12 cellular contexts compared by ENCODE assay signal in genomic region chr17:45048795-45049563, GRCh38. TPM values are rescaled to one million over a fixed set of nuclear protein-coding genes. Genes with fewer than 3 reads are reported as not detected.
A peak's percentile ranks its signal among the peaks of the same experiment; 100 is the strongest.
DNase-seq lines count a peak whose midpoint lies in the region; ATAC-seq and TF ChIP-seq lines count a peak whose summit lies in the region.
"Had no signal": no experiment of that assay in that cellular context is flagged by ENCODE, and none has a peak within 500 bp of the region (broad histone marks: within the 10 kb centered on the region; RNA-seq: fewer than 3 reads in every experiment).

No MANE protein-coding gene starts in this region.

- H3K27me3 ChIP-seq in mammary epithelial cell (ENCODE audit: insufficient read depth, low read length): no peaks in the 10 kb centered on the region
- H3K27me3 ChIP-seq: spleen, tibial nerve had no signal

- peaks cover 27% of the 10 kb centered on the region for H3K79me2 ChIP-seq in mammary epithelial cell (ENCODE audit: insufficient read depth, low read length)

- CTCF ChIA-PET in mammary epithelial cell (lab: Charles Lee; ENCODE audit: low non-redundant PET): interaction anchor here (0.7 kb wide), 1 partner anchor 662 kb away, joined by 4 read pairs; no protein-coding TSS in a partner anchor

- H3K4me1 ChIP-seq in mammary epithelial cell (ENCODE audit: insufficient read depth, low read length): peaks cover 43% of the 10 kb centered on the region

- no peaks in the 10 kb centered on the region for H3K27me3 Mint-ChIP-seq in neural crest cell (ENCODE audit: low read depth)

- H3K4me3 ChIP-seq in Jurkat, Clone E6-1 (ENCODE audit: low read length): no peak overlapping the region
- H3K4me3 ChIP-seq in mammary epithelial cell (replicated peaks in 1 of 3; ENCODE audit: insufficient read depth in 1 of 3, low read depth in 2 of 3, low read length in 3 of 3): no peak overlapping the region
- H3K4me3 ChIP-seq: tibial nerve had no signal

- H2AFZ ChIP-seq in mammary epithelial cell (ENCODE audit: low read depth, low read length): no peak overlapping the region

- no peak overlapping the region for H3K9ac ChIP-seq in mammary epithelial cell (ENCODE audit: insufficient read depth, low read length)

- no peaks in the 10 kb centered on the region for H3K9me3 ChIP-seq in mammary epithelial cell (replicated peaks; ENCODE audit: insufficient read depth, low read length)
- H3K9me3 ChIP-seq: spleen, tibial nerve had no signal

- dilution Hi-C loops in mammary epithelial cell (cut with HindIII; ENCODE audit: low sequenced_read_pairs): no loop called here

- 98% methylated on average over 8 of the region's 8 CpGs for WGBS in mammary epithelial cell (ENCODE audit: low coverage, missing lambda C conversion rate)

- H3K4me2 ChIP-seq in mammary epithelial cell (ENCODE audit: insufficient read depth, low read depth, low read length): no peak overlapping the region

- ATAC-seq in GM18517 (IDR thresholded peaks at IDR 0.05; ENCODE audit: unreplicated experiment): no peak

- intact Hi-C loops in mammary epithelial cell (cut with micrococcal nuclease): loop anchor here (5.0 kb wide), 1 partner anchor 83 kb away; the partner anchor contains the start of gene PLCD3

- H4K20me1 ChIP-seq in mammary epithelial cell (ENCODE audit: insufficient read depth, low read length): no peaks in the 10 kb centered on the region

- H3K27ac Mint-ChIP-seq in neural crest cell (ENCODE audit: unreplicated experiment): no peak overlapping the region

- H3K27ac ChIP-seq in mammary epithelial cell (ENCODE audit: insufficient read depth, low read depth, low read length): peak overlapping the region; percentile 99

- peak in 1 of 2 donors; percentile 21 for TF ChIP-seq CTCF in mammary epithelial cell (conservative IDR thresholded peaks at IDR 0.05 in 1 of 2, IDR thresholded peaks at IDR 0.05 in 1 of 2; ENCODE audit: extremely low read depth in 1 of 2, insufficient read depth in 1 of 2, low read depth in 1 of 2, low read length in 2 of 2)
- peak; percentile 52 for TF ChIP-seq CTCF in neural crest cell (conservative IDR thresholded peaks at IDR 0.05)

- DNase-seq in DMS 273 (lab: John Stamatoyannopoulos, UW; ENCODE audit: unreplicated experiment): peak; percentile 33
- DNase-seq in DMS 273 treated with DMSO at 0.1 percent for 48 hours (lab: John Stamatoyannopoulos, UW): no peak
- DNase-seq in Jurkat, Clone E6-1 (ENCODE audit: low read depth, low spot score): peak; percentile 17
- no peak for DNase-seq in mammary epithelial cell
- DNase-seq in neural crest cell (ENCODE audit: low read depth, low spot score): no peak
- DNase-seq in COLO829 (ENCODE audit: low spot score): no peak
- no peak for DNase-seq in ecto neural progenitor cell (ENCODE audit: low spot score)
- DNase-seq: 8988T, NCI-H187, spleen had no signal

- BruUV-seq in mammary epithelial cell (replicated peaks; lab: Mats Ljungman, UMichigan): no TSS peak

- no peaks in the 10 kb centered on the region for H3K36me3 ChIP-seq in mammary epithelial cell (ENCODE audit: insufficient read depth, low read length)
- H3K36me3 ChIP-seq: tibial nerve had no signal

- no peaks in the 10 kb centered on the region for H3K9me3 Mint-ChIP-seq in neural crest cell

- peak overlapping the region; percentile 78 for H3K4me3 Mint-ChIP-seq in neural crest cell

- in situ Hi-C loops in mammary epithelial cell (cut with MboI; ENCODE audit: low sequenced_read_pairs in 2 of 2): no loop called here

- peaks cover under 1% of the 10 kb centered on the region for H3K36me3 Mint-ChIP-seq in neural crest cell (ENCODE audit: low read depth)

- peaks cover 35% of the 10 kb centered on the region for H3K4me1 Mint-ChIP-seq in neural crest cell

RNA-seq across cellular contexts. Expression of gene DCAKD, which starts 2.5 kb away (rescaled TPM):
- 47.0 TPM for polyA plus RNA-seq in Jurkat, Clone E6-1 (2012; ENCODE audit: insufficient read depth, insufficient read length)
- total RNA-seq in mammary epithelial cell: 10 to 100 TPM; 35.4 to 68.0 TPM
- polyA plus RNA-seq in mammary epithelial cell: 27.7 TPM
- polyA minus RNA-seq in mammary epithelial cell: 40.8 TPM
- 89.6 and 91.8 TPM in 2 replicates for total RNA-seq in neural crest cell

RNA-seq across cellular contexts. Expression of gene NMT1, which starts 12.1 kb away (rescaled TPM):
- 180 TPM for polyA plus RNA-seq in Jurkat, Clone E6-1 (2012; ENCODE audit: insufficient read depth, insufficient read length)
- total RNA-seq in mammary epithelial cell (100 to 1,000 TPM in 1 of 2 donors, 10 to 100 TPM in 1; 80.0 to 143 TPM), neural crest cell (116 and 118 TPM in 2 replicates)
- 55.9 TPM for polyA plus RNA-seq in mammary epithelial cell
- polyA minus RNA-seq in mammary epithelial cell: 170 TPM

Comparison
In these comparisons a context has a peak if more than half of its experiments do, and no peak if none do; other contexts are left out.
1. DNase-seq: peak in DMS 273 (single experiment) and Jurkat, Clone E6-1 (single experiment); none in DMS 273 treated with DMSO at 0.1 percent for 48 hours (single experiment), mammary epithelial cell (single experiment), neural crest cell (single experiment), COLO829 (single experiment) and ecto neural progenitor cell (single experiment).